8 cellular contexts compared by ENCODE assay signal in genomic region chr17:3695129-3695722, GRCh38. TPM values are rescaled to one million over a fixed set of nuclear protein-coding genes. Genes with fewer than 3 reads are reported as not detected.
DNase-seq lines count a peak whose midpoint lies in the region; ATAC-seq lines count a peak whose summit lies in the region.

No MANE protein-coding gene starts in this region.

- no peaks in the 10 kb centered on the region for H3K9me3 ChIP-seq in iPS-18a (ENCODE audit: control insufficient read depth, low read depth, low read length)
- H3K9me3 ChIP-seq in subcutaneous abdominal adipose tissue (ENCODE audit: control insufficient read depth in 5 of 5, low read length in 5 of 5) = peaks cover 0 to 11% (median 9%) of the 10 kb centered on the region in 5 donors

- H3K4me3 ChIP-seq in iPS-18a (ENCODE audit: low read length) (peak overlapping the region; percentile 43), subcutaneous abdominal adipose tissue (ENCODE audit: low read depth in 1 of 5, low read length in 5 of 5) (peak overlapping the region; percentile 40 to 70 (median 56))

- no peaks in the 10 kb centered on the region for H3K27me3 Mint-ChIP-seq in activated CD4-positive, alpha-beta T cell treated with anti-CD3 and anti-CD28 coated beads, Interleukin-2, amount 10 ng/mL, durations not matched to agents 7 days and 5 days
- H3K27me3 Mint-ChIP-seq in activated CD8-positive, alpha-beta T cell treated with anti-CD3 and anti-CD28 coated beads, Interleukin-2, amount 10 ng/mL, durations not matched to agents 7 days and 5 days (ENCODE audit: low read depth) = no peaks in the 10 kb centered on the region

- peaks cover 32% of the 10 kb centered on the region for H3K27me3 ChIP-seq in iPS-18a (ENCODE audit: control insufficient read depth, insufficient read depth, low read length)
- peaks cover 21 to 44% (median 30%) of the 10 kb centered on the region in 5 donors for H3K27me3 ChIP-seq in subcutaneous abdominal adipose tissue (ENCODE audit: control insufficient read depth in 5 of 5, insufficient read depth in 4 of 5, low read length in 5 of 5)

- peak; percentile 21 for ATAC-seq in activated CD8-positive, alpha-beta T cell treated with anti-CD3 and anti-CD28 coated beads, Interleukin-2, amount 10 ng/mL, durations not matched to agents 7 days and 5 days
- ATAC-seq in GM21529 (IDR thresholded peaks at IDR 0.05; ENCODE audit: unreplicated experiment) = no peak

- H3K4me1 ChIP-seq in iPS-18a (ENCODE audit: control insufficient read depth, low read depth, low read length) = peaks cover 6% of the 10 kb centered on the region
- H3K4me1 ChIP-seq in subcutaneous abdominal adipose tissue (ENCODE audit: control insufficient read depth in 5 of 5, insufficient read depth in 5 of 5, low read length in 5 of 5) = peaks cover 0 to 19% (median 13%) of the 10 kb centered on the region in 5 donors

- DNase-seq in activated CD4-positive, alpha-beta T cell treated with anti-CD3 and anti-CD28 coated beads, Interleukin-2, amount 10 ng/mL, durations not matched to agents 7 days and 5 days = no peak
- no peak for DNase-seq in activated CD4-positive, alpha-beta T cell treated with anti-CD3 and anti-CD28 coated beads, Interleukin-2, amount 50 U/mL, for 1 hour
- DNase-seq in activated CD8-positive, alpha-beta T cell treated with anti-CD3 and anti-CD28 coated beads, Interleukin-2, amount 10 ng/mL, durations not matched to agents 7 days and 5 days = no peak
- no peak for DNase-seq in middle frontal gyrus (ENCODE audit: extremely low spot score, low spot score)
- no peak for DNase-seq in occipital lobe (lab: John Stamatoyannopoulos, UW)

- H3K4me1 Mint-ChIP-seq in activated CD4-positive, alpha-beta T cell treated with anti-CD3 and anti-CD28 coated beads, Interleukin-2, amount 10 ng/mL, durations not matched to agents 7 days and 5 days = peaks cover 33% of the 10 kb centered on the region
- H3K4me1 Mint-ChIP-seq in activated CD8-positive, alpha-beta T cell treated with anti-CD3 and anti-CD28 coated beads, Interleukin-2, amount 10 ng/mL, durations not matched to agents 7 days and 5 days (ENCODE audit: low read depth) = peaks cover 37% of the 10 kb centered on the region

- H3K27ac Mint-ChIP-seq in activated CD4-positive, alpha-beta T cell treated with anti-CD3 and anti-CD28 coated beads, Interleukin-2, amount 10 ng/mL, durations not matched to agents 7 days and 5 days = peak overlapping the region; percentile 79
- H3K27ac Mint-ChIP-seq in activated CD8-positive, alpha-beta T cell treated with anti-CD3 and anti-CD28 coated beads, Interleukin-2, amount 10 ng/mL, durations not matched to agents 7 days and 5 days = no peak overlapping the region

- CTCF ChIA-PET in activated CD4-positive, alpha-beta T cell treated with anti-CD3 and anti-CD28 coated beads, Interleukin-2, amount 10 ng/mL, durations not matched to agents 7 days and 5 days (lab: Charles Lee) = interaction anchor here (1.1 to 4.0 kb wide), 7 partner anchors 13 to 43 kb away, joined by 3 to 21 read pairs (median 6); partner anchors contain the start of gene HASPIN
- CTCF ChIA-PET in activated CD8-positive, alpha-beta T cell treated with anti-CD3 and anti-CD28 coated beads, Interleukin-2, amount 10 ng/mL, durations not matched to agents 7 days and 5 days (lab: Charles Lee) = interaction anchor here (0.9 to 4.2 kb wide), 8 partner anchors 12 to 148 kb away, joined by 3 to 19 read pairs (median 6); partner anchors contain the start of gene HASPIN

- peaks cover 5% of the 10 kb centered on the region for H3K36me3 Mint-ChIP-seq in activated CD4-positive, alpha-beta T cell treated with anti-CD3 and anti-CD28 coated beads, Interleukin-2, amount 10 ng/mL, durations not matched to agents 7 days and 5 days (ENCODE audit: low read depth)
- H3K36me3 Mint-ChIP-seq in activated CD8-positive, alpha-beta T cell treated with anti-CD3 and anti-CD28 coated beads, Interleukin-2, amount 10 ng/mL, durations not matched to agents 7 days and 5 days (ENCODE audit: low read depth) = peaks cover 6% of the 10 kb centered on the region

- H3K4me3 Mint-ChIP-seq in activated CD4-positive, alpha-beta T cell treated with anti-CD3 and anti-CD28 coated beads, Interleukin-2, amount 10 ng/mL, durations not matched to agents 7 days and 5 days = peak overlapping the region; percentile 85
- peak overlapping the region; percentile 70 for H3K4me3 Mint-ChIP-seq in activated CD8-positive, alpha-beta T cell treated with anti-CD3 and anti-CD28 coated beads, Interleukin-2, amount 10 ng/mL, durations not matched to agents 7 days and 5 days

- H3K9me3 Mint-ChIP-seq in activated CD4-positive, alpha-beta T cell treated with anti-CD3 and anti-CD28 coated beads, Interleukin-2, amount 10 ng/mL, durations not matched to agents 7 days and 5 days = no peaks in the 10 kb centered on the region
- H3K9me3 Mint-ChIP-seq in activated CD8-positive, alpha-beta T cell treated with anti-CD3 and anti-CD28 coated beads, Interleukin-2, amount 10 ng/mL, durations not matched to agents 7 days and 5 days (ENCODE audit: insufficient read depth) = peaks cover 5% of the 10 kb centered on the region

- no peaks in the 10 kb centered on the region for H3K36me3 ChIP-seq in iPS-18a (ENCODE audit: control insufficient read depth, low read depth, low read length)
- H3K36me3 ChIP-seq in subcutaneous abdominal adipose tissue (ENCODE audit: control insufficient read depth in 5 of 5, insufficient read depth in 5 of 5, low read length in 5 of 5) = no peaks in the 10 kb centered on the region

- no peak overlapping the region for H3K27ac ChIP-seq in iPS-18a (ENCODE audit: low read length)
- no peak overlapping the region for H3K27ac ChIP-seq in subcutaneous abdominal adipose tissue (ENCODE audit: low read depth, low read length)

- H3K9ac ChIP-seq in iPS-18a (ENCODE audit: low read length) = no peak overlapping the region
- H3K9ac ChIP-seq in subcutaneous abdominal adipose tissue (ENCODE audit: low read length in 5 of 5) = no peak overlapping the region

- POLR2A ChIA-PET in activated CD4-positive, alpha-beta T cell treated with anti-CD3 and anti-CD28 coated beads, Interleukin-2, amount 10 ng/mL, durations not matched to agents 7 days and 5 days (lab: Charles Lee) = interaction anchor here (0.6 kb wide), 1 partner anchor 998 kb away, joined by 7 read pairs; no protein-coding TSS in a partner anchor
- POLR2A ChIA-PET in activated CD8-positive, alpha-beta T cell treated with anti-CD3 and anti-CD28 coated beads, Interleukin-2, amount 10 ng/mL, durations not matched to agents 7 days and 5 days (lab: Charles Lee) = interaction anchor here (0.9 to 3.2 kb wide), 9 partner anchors 12 to 188 kb away, joined by 3 to 31 read pairs (median 4); partner anchors contain the start of gene HASPIN

RNA-seq across cellular contexts. Expression of gene P2RX5, which starts 0.7 kb away (rescaled TPM):
- total RNA-seq in activated CD4-positive, alpha-beta T cell treated with anti-CD3 and anti-CD28 coated beads, Interleukin-2, amount 10 ng/mL, durations not matched to agents 7 days and 5 days = 10 to 100 TPM; 33.6 to 39.4 TPM
- total RNA-seq in activated CD8-positive, alpha-beta T cell treated with anti-CD3 and anti-CD28 coated beads, Interleukin-2, amount 10 ng/mL, durations not matched to agents 7 days and 5 days = 1 to 10 TPM; 7.8 to 8.1 TPM
- 10.0 TPM for total RNA-seq in occipital lobe

RNA-seq across cellular contexts. Expression of gene EMC6, which starts 26.6 kb away (rescaled TPM):
- total RNA-seq in activated CD4-positive, alpha-beta T cell treated with anti-CD3 and anti-CD28 coated beads, Interleukin-2, amount 10 ng/mL, durations not matched to agents 7 days and 5 days = 10 to 100 TPM; 34.8 to 37.3 TPM
- 10 to 100 TPM; 39.7 to 43.1 TPM for total RNA-seq in activated CD8-positive, alpha-beta T cell treated with anti-CD3 and anti-CD28 coated beads, Interleukin-2, amount 10 ng/mL, durations not matched to agents 7 days and 5 days
- total RNA-seq in occipital lobe = 8.1 TPM

RNA-seq across cellular contexts. Expression of gene TAX1BP3, which starts 26.8 kb away (rescaled TPM):
- 10 to 100 TPM; 17.4 to 18.4 TPM for total RNA-seq in activated CD4-positive, alpha-beta T cell treated with anti-CD3 and anti-CD28 coated beads, Interleukin-2, amount 10 ng/mL, durations not matched to agents 7 days and 5 days
- total RNA-seq in activated CD8-positive, alpha-beta T cell treated with anti-CD3 and anti-CD28 coated beads, Interleukin-2, amount 10 ng/mL, durations not matched to agents 7 days and 5 days = 10 to 100 TPM; 16.1 to 18.0 TPM
- total RNA-seq in occipital lobe = 22.8 TPM

RNA-seq across cellular contexts. Expression of gene HASPIN, which starts 28.5 kb away (rescaled TPM):
- 10 to 100 TPM; 27.6 to 31.2 TPM for total RNA-seq in activated CD4-positive, alpha-beta T cell treated with anti-CD3 and anti-CD28 coated beads, Interleukin-2, amount 10 ng/mL, durations not matched to agents 7 days and 5 days
- 10 to 100 TPM; 27.0 to 28.1 TPM for total RNA-seq in activated CD8-positive, alpha-beta T cell treated with anti-CD3 and anti-CD28 coated beads, Interleukin-2, amount 10 ng/mL, durations not matched to agents 7 days and 5 days
- total RNA-seq in occipital lobe = 0.62 TPM

RNA-seq across cellular contexts. Expression of gene CTNS, which starts 58.7 kb away (rescaled TPM):
- total RNA-seq in activated CD4-positive, alpha-beta T cell treated with anti-CD3 and anti-CD28 coated beads, Interleukin-2, amount 10 ng/mL, durations not matched to agents 7 days and 5 days = 10 to 100 TPM; 10.3 TPM
- 1 to 10 TPM; 7.7 to 9.7 TPM for total RNA-seq in activated CD8-positive, alpha-beta T cell treated with anti-CD3 and anti-CD28 coated beads, Interleukin-2, amount 10 ng/mL, durations not matched to agents 7 days and 5 days
- 7.0 TPM for total RNA-seq in occipital lobe
